In genomic region chr15:61250613-61251012, GRCh38 we compare ENCODE assay signal across 35 cellular contexts.
"Had no signal": no experiment of that assay in that cellular context is flagged by ENCODE, and none has a peak within 500 bp of the region (broad histone marks: within the 10 kb centered on the region; RNA-seq: fewer than 3 reads in every experiment).

No MANE protein-coding gene starts in this region.

- H3K4me3 ChIP-seq: MG63 had no signal

- H3K36me3 ChIP-seq: MG63 had no signal

- H3K9ac ChIP-seq: KMS-11 had no signal

- H3K9me3 ChIP-seq: MG63 had no signal

- H3K4me2 ChIP-seq: KMS-11 had no signal

- DNase-seq: Karpas-422, Kasumi-1, KG1, MG63, MM.1S, MV-4-11, NCI-H1048, NCI-H1092, NCI-H1092 treated with DMSO at 0.1 percent for 48 hours, NCI-H1105, NCI-H1105 treated with DMSO at 0.1 percent for 48 hours, NCI-H1417, NCI-H1417 treated with DMSO at 0.1 percent for 48 hours, NCI-H1436, NCI-H1436 treated with DMSO at 0.1 percent for 48 hours, NCI-H146, NCI-H1694, NCI-H1694 treated with DMSO at 0.1 percent for 48 hours, NCI-H187, NCI-H187 treated with DMSO at 0.1 percent for 48 hours, NCI-H1930, NCI-H2029, NCI-H2029 treated with DMSO at 0.1 percent for 48 hours, NCI-H2081, NCI-H2081 treated with DMSO at 0.1 percent for 48 hours, NCI-H2107, NCI-H2171, NCI-H2171 treated with DMSO at 0.1 percent for 48 hours, NCI-H2227 treated with DMSO at 0.1 percent for 48 hours, NCI-H226, NCI-H345, NCI-H446, NCI-H446 treated with DMSO at 0.1 percent for 48 hours, NCI-H510A had no signal

- H3K27me3 ChIP-seq: MG63 had no signal

- H3K27ac ChIP-seq: KMS-11 had no signal
